In the genomic region with DNA sequence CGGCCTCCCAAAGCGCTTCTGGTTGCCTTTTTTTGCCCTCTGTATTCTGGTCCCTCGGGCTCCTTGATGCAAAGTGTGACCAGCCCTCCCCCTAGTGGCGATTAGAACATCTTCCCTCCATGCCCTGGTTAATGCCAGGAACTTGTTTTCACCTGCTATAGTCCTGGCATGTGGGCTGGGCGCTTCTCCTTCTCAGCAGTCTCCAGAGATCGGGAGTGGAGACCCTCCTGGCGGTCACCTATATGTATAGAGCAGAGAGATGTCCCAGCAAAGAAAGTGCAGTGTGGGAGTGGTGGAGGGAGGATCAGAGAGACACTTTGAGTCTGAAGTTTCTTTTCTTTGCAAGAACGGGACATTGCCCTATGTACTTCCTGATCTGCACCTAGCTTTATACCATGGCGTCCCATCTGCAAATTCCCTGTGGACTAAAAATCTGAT, we compare ENCODE assay signal across 8 cellular contexts.
DNase-seq lines count a peak whose midpoint lies in the region; ATAC-seq, FAIRE-seq and TF ChIP-seq lines count a peak whose summit lies in the region.

No MANE protein-coding gene starts in this region.

- peak; percentile 97 for ATAC-seq in GM21786 (IDR thresholded peaks at IDR 0.05; ENCODE audit: unreplicated experiment)
- ATAC-seq in Right ventricle myocardium superior (ENCODE audit: poor library complexity), result peak; percentile 74

- peaks cover 16% of the 10 kb centered on the region for H3K27me3 Mint-ChIP-seq in activated naive CD4-positive, alpha-beta T cell treated with anti-CD3 and anti-CD28 coated beads, Interleukin-2, amount 10 ng/mL, durations not matched to agents 7 days and 5 days
- H3K27me3 Mint-ChIP-seq in T-helper 2 cell treated with Interferon-gamma antibody and Interleukin-4, amounts not matched to agents 5 μg/mL and 100 μg/mL, for 36 hours (ENCODE audit: low read depth), result peaks cover 8% of the 10 kb centered on the region

- no peaks in the 10 kb centered on the region for H3K4me1 Mint-ChIP-seq in activated naive CD4-positive, alpha-beta T cell treated with anti-CD3 and anti-CD28 coated beads, Interleukin-2, amount 10 ng/mL, durations not matched to agents 7 days and 5 days
- H3K4me1 Mint-ChIP-seq in T-helper 2 cell treated with Interferon-gamma antibody and Interleukin-4, amounts not matched to agents 5 μg/mL and 100 μg/mL, for 36 hours (ENCODE audit: low read depth), result peaks cover 3% of the 10 kb centered on the region

- no peak for FAIRE-seq in RCC 7860 (lab: Jason Lieb, UNC)

- peak; percentile 59 for DNase-seq in GM10266 (ENCODE audit: extremely low spot score)
- DNase-seq in RCC 7860 (ENCODE audit: low spot score), result peak; percentile 41
- peak; percentile 64 for DNase-seq in activated naive CD4-positive, alpha-beta T cell treated with anti-CD3 and anti-CD28 coated beads, Interleukin-2, amount 10 ng/mL, durations not matched to agents 7 days and 5 days
- DNase-seq in Right ventricle myocardium superior, result peak; percentile 38
- DNase-seq in renal cortical epithelial cell (ENCODE audit: low read depth), result peak; percentile 58
- DNase-seq in T-helper 2 cell treated with Interferon-gamma antibody and Interleukin-4, amounts not matched to agents 5 μg/mL and 100 μg/mL, for 36 hours (ENCODE audit: low spot score), result no peak

- peak; percentile 82 for TF ChIP-seq CTCF in GM10266 (IDR thresholded peaks at IDR 0.05; ENCODE audit: control insufficient read depth, insufficient read depth, low read depth, missing control alignments)

- peak overlapping the region; percentile 21 for H3K27ac Mint-ChIP-seq in activated naive CD4-positive, alpha-beta T cell treated with anti-CD3 and anti-CD28 coated beads, Interleukin-2, amount 10 ng/mL, durations not matched to agents 7 days and 5 days
- H3K27ac Mint-ChIP-seq in T-helper 2 cell treated with Interferon-gamma antibody and Interleukin-4, amounts not matched to agents 5 μg/mL and 100 μg/mL, for 36 hours, result no peak overlapping the region

- H3K36me3 Mint-ChIP-seq in activated naive CD4-positive, alpha-beta T cell treated with anti-CD3 and anti-CD28 coated beads, Interleukin-2, amount 10 ng/mL, durations not matched to agents 7 days and 5 days, result no peaks in the 10 kb centered on the region
- no peaks in the 10 kb centered on the region for H3K36me3 Mint-ChIP-seq in T-helper 2 cell treated with Interferon-gamma antibody and Interleukin-4, amounts not matched to agents 5 μg/mL and 100 μg/mL, for 36 hours (ENCODE audit: low read depth)

- H3K4me3 Mint-ChIP-seq in activated naive CD4-positive, alpha-beta T cell treated with anti-CD3 and anti-CD28 coated beads, Interleukin-2, amount 10 ng/mL, durations not matched to agents 7 days and 5 days, result no peak overlapping the region
- H3K4me3 Mint-ChIP-seq in T-helper 2 cell treated with Interferon-gamma antibody and Interleukin-4, amounts not matched to agents 5 μg/mL and 100 μg/mL, for 36 hours, result no peak overlapping the region

- CTCF ChIA-PET in activated naive CD4-positive, alpha-beta T cell treated with anti-CD3 and anti-CD28 coated beads, Interleukin-2, amount 10 ng/mL, durations not matched to agents 7 days and 5 days (lab: Charles Lee), result interaction anchor here (0.7 to 3.5 kb wide), 6 partner anchors 173 to 409 kb away, joined by 3 to 24 read pairs (median 4); no protein-coding TSS in a partner anchor

- TF ChIP-seq RAD21 in Ishikawa (IDR thresholded peaks at IDR 0.05; ENCODE audit: low read depth), result peak; percentile 79

- no peak for TF ChIP-seq EP300 in Ishikawa (IDR thresholded peaks at IDR 0.05; ENCODE audit: borderline replicate concordance)

- intact Hi-C loops in Right ventricle myocardium superior (cut with DNase I), result loop anchor here (10.0 kb wide), 1 partner anchor 388 kb away; no protein-coding TSS in a partner anchor

- no peaks in the 10 kb centered on the region for H3K9me3 Mint-ChIP-seq in activated naive CD4-positive, alpha-beta T cell treated with anti-CD3 and anti-CD28 coated beads, Interleukin-2, amount 10 ng/mL, durations not matched to agents 7 days and 5 days
- no peaks in the 10 kb centered on the region for H3K9me3 Mint-ChIP-seq in T-helper 2 cell treated with Interferon-gamma antibody and Interleukin-4, amounts not matched to agents 5 μg/mL and 100 μg/mL, for 36 hours

TF ChIP-seq in Ishikawa, 13 proteins besides CTCF, POLR2A, EP300 and RAD21:
- TF ChIP-seq, protein P1, sequence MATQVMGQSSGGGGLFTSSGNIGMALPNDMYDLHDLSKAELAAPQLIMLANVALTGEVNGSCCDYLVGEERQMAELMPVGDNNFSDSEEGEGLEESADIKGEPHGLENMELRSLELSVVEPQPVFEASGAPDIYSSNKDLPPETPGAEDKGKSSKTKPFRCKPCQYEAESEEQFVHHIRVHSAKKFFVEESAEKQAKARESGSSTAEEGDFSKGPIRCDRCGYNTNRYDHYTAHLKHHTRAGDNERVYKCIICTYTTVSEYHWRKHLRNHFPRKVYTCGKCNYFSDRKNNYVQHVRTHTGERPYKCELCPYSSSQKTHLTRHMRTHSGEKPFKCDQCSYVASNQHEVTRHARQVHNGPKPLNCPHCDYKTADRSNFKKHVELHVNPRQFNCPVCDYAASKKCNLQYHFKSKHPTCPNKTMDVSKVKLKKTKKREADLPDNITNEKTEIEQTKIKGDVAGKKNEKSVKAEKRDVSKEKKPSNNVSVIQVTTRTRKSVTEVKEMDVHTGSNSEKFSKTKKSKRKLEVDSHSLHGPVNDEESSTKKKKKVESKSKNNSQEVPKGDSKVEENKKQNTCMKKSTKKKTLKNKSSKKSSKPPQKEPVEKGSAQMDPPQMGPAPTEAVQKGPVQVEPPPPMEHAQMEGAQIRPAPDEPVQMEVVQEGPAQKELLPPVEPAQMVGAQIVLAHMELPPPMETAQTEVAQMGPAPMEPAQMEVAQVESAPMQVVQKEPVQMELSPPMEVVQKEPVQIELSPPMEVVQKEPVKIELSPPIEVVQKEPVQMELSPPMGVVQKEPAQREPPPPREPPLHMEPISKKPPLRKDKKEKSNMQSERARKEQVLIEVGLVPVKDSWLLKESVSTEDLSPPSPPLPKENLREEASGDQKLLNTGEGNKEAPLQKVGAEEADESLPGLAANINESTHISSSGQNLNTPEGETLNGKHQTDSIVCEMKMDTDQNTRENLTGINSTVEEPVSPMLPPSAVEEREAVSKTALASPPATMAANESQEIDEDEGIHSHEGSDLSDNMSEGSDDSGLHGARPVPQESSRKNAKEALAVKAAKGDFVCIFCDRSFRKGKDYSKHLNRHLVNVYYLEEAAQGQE (IDR thresholded peaks at IDR 0.05; ENCODE audit: low read depth), result no peak
- TF ChIP-seq TEAD4 (IDR thresholded peaks at IDR 0.05), result no peak
- TF ChIP-seq, protein P2, sequence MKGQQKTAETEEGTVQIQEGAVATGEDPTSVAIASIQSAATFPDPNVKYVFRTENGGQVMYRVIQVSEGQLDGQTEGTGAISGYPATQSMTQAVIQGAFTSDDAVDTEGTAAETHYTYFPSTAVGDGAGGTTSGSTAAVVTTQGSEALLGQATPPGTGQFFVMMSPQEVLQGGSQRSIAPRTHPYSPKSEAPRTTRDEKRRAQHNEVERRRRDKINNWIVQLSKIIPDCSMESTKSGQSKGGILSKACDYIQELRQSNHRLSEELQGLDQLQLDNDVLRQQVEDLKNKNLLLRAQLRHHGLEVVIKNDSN (IDR thresholded peaks at IDR 0.05), result no peak
- no peak for TF ChIP-seq FOXM1 (IDR thresholded peaks at IDR 0.05; ENCODE audit: borderline replicate concordance, low read depth)
- no peak for TF ChIP-seq NFIC (IDR thresholded peaks at IDR 0.05)
- TF ChIP-seq EGR1 (IDR thresholded peaks at IDR 0.05), result no peak
- no peak for TF ChIP-seq CEBPB (IDR thresholded peaks at IDR 0.05)
- no peak for TF ChIP-seq YY1 (IDR thresholded peaks at IDR 0.05; ENCODE audit: low read depth)
- TF ChIP-seq CREB1 (IDR thresholded peaks at IDR 0.05; ENCODE audit: low read depth), result no peak
- TF ChIP-seq, protein P3, sequence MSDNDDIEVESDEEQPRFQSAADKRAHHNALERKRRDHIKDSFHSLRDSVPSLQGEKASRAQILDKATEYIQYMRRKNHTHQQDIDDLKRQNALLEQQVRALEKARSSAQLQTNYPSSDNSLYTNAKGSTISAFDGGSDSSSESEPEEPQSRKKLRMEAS (IDR thresholded peaks at IDR 0.05), result no peak
- TF ChIP-seq TCF12 (IDR thresholded peaks at IDR 0.05; ENCODE audit: low read depth), result no peak
- no peak for TF ChIP-seq TAF1 (IDR thresholded peaks at IDR 0.05; ENCODE audit: low read depth)
- TF ChIP-seq ZBTB7A (IDR thresholded peaks at IDR 0.05; ENCODE audit: low read depth), result no peak
